21 cellular contexts compared by ENCODE assay signal in genomic region chr17:81163051-81163695, GRCh38. TPM values are rescaled to one million over a fixed set of nuclear protein-coding genes. Genes with fewer than 3 reads are reported as not detected.
A peak's percentile ranks its signal among the peaks of the same experiment; 100 is the strongest.
DNase-seq lines count a peak whose midpoint lies in the region; ATAC-seq and TF ChIP-seq lines count a peak whose summit lies in the region.
"Had no signal": no experiment of that assay in that cellular context is flagged by ENCODE, and none has a peak within 500 bp of the region (broad histone marks: within the 10 kb centered on the region; RNA-seq: fewer than 3 reads in every experiment).

No MANE protein-coding gene starts in this region.

- ATAC-seq in Right ventricle myocardium inferior (no peak), left cardiac atrium (no peak)
- ATAC-seq: HCT116 had no signal

- H3K4me1 ChIP-seq in hepatocyte (ENCODE audit: insufficient read depth): peaks cover 20% of the 10 kb centered on the region

- no peaks in the 10 kb centered on the region for H4K20me1 ChIP-seq in hepatocyte (ENCODE audit: insufficient read depth, poor library complexity, severe bottlenecking)

- DNase-seq in Right ventricle myocardium inferior (ENCODE audit: missing footprints) (peak; percentile 67), left cardiac atrium (no peak), WERI-Rb-1 (no peak), substantia nigra (lab: John Stamatoyannopoulos, UW) (no peak), NCI-H2107 (lab: John Stamatoyannopoulos, UW) (no peak), NCI-H2196 treated with DMSO at 0.1 percent for 48 hours (lab: John Stamatoyannopoulos, UW; ENCODE audit: unreplicated experiment) (no peak), hepatocyte (ENCODE audit: low spot score) (no peak)
- DNase-seq: GOT3, NCI-H1105, NCI-H2029 treated with DMSO at 0.1 percent for 48 hours, NCI-H2171, NCI-H446, NCI-H526, OCI-M1 had no signal

- H3K27ac ChIP-seq in WERI-Rb-1: peak overlapping the region; percentile 2; the same call in 1 of the 2 replicates
- H3K27ac ChIP-seq in layer of hippocampus (ENCODE audit: low read depth, low read length): peak overlapping the region; percentile 94
- peak overlapping the region; percentile 98 for H3K27ac ChIP-seq in substantia nigra (ENCODE audit: low read depth, low read length, poor library complexity, severe bottlenecking)
- no peak overlapping the region for H3K27ac ChIP-seq in hepatocyte
- H3K27ac ChIP-seq: 22Rv1 had no signal

- H3K79me2 ChIP-seq in hepatocyte: peaks cover 2% of the 10 kb centered on the region

- H3K36me3 ChIP-seq in WERI-Rb-1: peaks cover 7% of the 10 kb centered on the region
- no peaks in the 10 kb centered on the region for H3K36me3 ChIP-seq in hepatocyte (replicated peaks; ENCODE audit: insufficient read depth, low read depth)

- H3K9me3 ChIP-seq in WERI-Rb-1 (ENCODE audit: severe bottlenecking) (no peaks in the 10 kb centered on the region), hepatocyte (ENCODE audit: low read depth) (no peaks in the 10 kb centered on the region)

- intact Hi-C loops in Right ventricle myocardium inferior (cut with DNase I) (no loop called here), left cardiac atrium (cut with DNase I) (no loop called here)

- H2AFZ ChIP-seq in hepatocyte: no peak overlapping the region

- TF ChIP-seq CTCF in WERI-Rb-1 (IDR thresholded peaks at IDR 0.05; ENCODE audit: low read depth, low read length) (no peak), hepatocyte (IDR thresholded peaks at IDR 0.05; ENCODE audit: poor library complexity) (no peak)

- 91% methylated on average over 19 of the region's 19 CpGs for WGBS in hepatocyte (ENCODE audit: low lambda C conversion rate, missing lambda C conversion rate)

- H3K9me2 ChIP-seq in hepatocyte (replicated peaks; ENCODE audit: insufficient read depth): no peaks in the 10 kb centered on the region

- H3K27me3 ChIP-seq in WERI-Rb-1 (ENCODE audit: insufficient read depth, low read depth, severe bottlenecking) (no peaks in the 10 kb centered on the region), layer of hippocampus (ENCODE audit: control insufficient read depth, insufficient read depth, low read length) (no peaks in the 10 kb centered on the region), hepatocyte (no peaks in the 10 kb centered on the region)

- H3K4me2 ChIP-seq in hepatocyte: no peak overlapping the region

- H3K4me3 ChIP-seq in WERI-Rb-1 (ENCODE audit: low read depth, low read length) (no peak overlapping the region), hepatocyte (no peak overlapping the region)

RNA-seq across cellular contexts. Expression of gene PVALEF, which starts 2.1 kb away (rescaled TPM):
- total RNA-seq in Right ventricle myocardium inferior (not detected), left cardiac atrium (not detected), hepatocyte (not detected in 2 replicates)
- polyA plus RNA-seq in hepatocyte: 0.15 TPM in 1 of 2 replicates, not detected in the other
- total RNA-seq: Daoy, HT1080, SK-MEL-5 had no signal
- polyA plus RNA-seq: CD14-positive monocyte had no signal

RNA-seq across cellular contexts. Expression of gene AATK, which starts 2.8 kb away (rescaled TPM):
- total RNA-seq in Right ventricle myocardium inferior (10.1 TPM), left cardiac atrium (10 to 100 TPM in 1 of 2 donors, 1 to 10 TPM in 1; 8.3 to 12.7 TPM), hepatocyte (5.7 and 6.7 TPM in 2 replicates)
- 5.4 and 6.3 TPM in 2 replicates for polyA plus RNA-seq in hepatocyte

RNA-seq across cellular contexts. Expression of gene CEP131, which starts 59.6 kb away (rescaled TPM):
- total RNA-seq in Right ventricle myocardium inferior: 8.9 TPM
- 1 to 10 TPM; 4.9 to 5.7 TPM for total RNA-seq in left cardiac atrium
- total RNA-seq in hepatocyte: 7.3 and 8.8 TPM in 2 replicates
- polyA plus RNA-seq in hepatocyte: 10.1 and 14.7 TPM in 2 replicates
